8 cellular contexts compared by ENCODE assay signal in genomic region chr7:131188367-131189339, GRCh38.
A peak's percentile ranks its signal among the peaks of the same experiment; 100 is the strongest.
DNase-seq lines count a peak whose midpoint lies in the region; ATAC-seq and TF ChIP-seq lines count a peak whose summit lies in the region.

No MANE protein-coding gene starts in this region.

- peak; percentile 71 for ATAC-seq in HG02970 (IDR thresholded peaks at IDR 0.05; ENCODE audit: low FRiP score, unreplicated experiment)
- peak; percentile 91 for ATAC-seq in stimulated activated effector memory CD8-positive, alpha-beta T cell treated with anti-CD3 and anti-CD28 coated beads, Interleukin-12 subunit alpha, Interleukin-12 subunit beta, amount 100 ng/mL, for 72 hours

- no peak overlapping the region for H3K4me3 ChIP-seq in lower leg skin (ENCODE audit: low read depth, poor library complexity, severe bottlenecking)

- H3K9me3 Mint-ChIP-seq in activated naive CD4-positive, alpha-beta T cell treated with anti-CD3 and anti-CD28 coated beads for 36 hours = peaks cover 2% of the 10 kb centered on the region
- no peaks in the 10 kb centered on the region for H3K9me3 Mint-ChIP-seq in stimulated activated effector memory CD8-positive, alpha-beta T cell treated with anti-CD3 and anti-CD28 coated beads, Interleukin-12 subunit alpha, Interleukin-12 subunit beta, amount 100 ng/mL, for 72 hours

- no peaks in the 10 kb centered on the region for H3K36me3 Mint-ChIP-seq in activated naive CD4-positive, alpha-beta T cell treated with anti-CD3 and anti-CD28 coated beads for 36 hours (ENCODE audit: low read depth)
- H3K36me3 Mint-ChIP-seq in stimulated activated effector memory CD8-positive, alpha-beta T cell treated with anti-CD3 and anti-CD28 coated beads, Interleukin-12 subunit alpha, Interleukin-12 subunit beta, amount 100 ng/mL, for 72 hours = peaks cover 16% of the 10 kb centered on the region

- no peak for TF ChIP-seq POLR2A in lower leg skin (IDR thresholded peaks at IDR 0.05)

- CTCF ChIA-PET in activated naive CD4-positive, alpha-beta T cell treated with anti-CD3 and anti-CD28 coated beads for 36 hours (lab: Charles Lee) = interaction anchor here (0.9 to 1.5 kb wide), 3 partner anchors 49 to 82 kb away, joined by 3 to 4 read pairs (median 4); no protein-coding TSS in a partner anchor

- WGBS in lower leg skin, 2 donors = 42 to 50% methylated on average over 7 to 8 of the region's 8 CpGs

- peaks cover 51% of the 10 kb centered on the region for H3K4me1 Mint-ChIP-seq in activated naive CD4-positive, alpha-beta T cell treated with anti-CD3 and anti-CD28 coated beads for 36 hours (ENCODE audit: low read depth)
- peaks cover 59% of the 10 kb centered on the region for H3K4me1 Mint-ChIP-seq in stimulated activated effector memory CD8-positive, alpha-beta T cell treated with anti-CD3 and anti-CD28 coated beads, Interleukin-12 subunit alpha, Interleukin-12 subunit beta, amount 100 ng/mL, for 72 hours

- DNase-seq in NCI-H748 (lab: John Stamatoyannopoulos, UW; ENCODE audit: unreplicated experiment) = peak; percentile 42
- DNase-seq in NCI-H748 treated with DMSO at 0.1 percent for 48 hours (lab: John Stamatoyannopoulos, UW) = no peak
- peak; percentile 94 for DNase-seq in SIG-M5 treated with dmso at 0.1 percent for 504 hours (lab: John Stamatoyannopoulos, UW; ENCODE audit: unreplicated experiment)
- DNase-seq in activated naive CD4-positive, alpha-beta T cell treated with anti-CD3 and anti-CD28 coated beads for 36 hours = peak; percentile 70
- DNase-seq in lower leg skin (ENCODE audit: low spot score in 2 of 2) = peak; percentile 66 to 87
- peak; percentile 42 to 83 for DNase-seq in stimulated activated effector memory CD8-positive, alpha-beta T cell treated with anti-CD3 and anti-CD28 coated beads, Interleukin-12 subunit alpha, Interleukin-12 subunit beta, amount 100 ng/mL, for 72 hours (ENCODE audit: low spot score in 2 of 2)
- no peak for DNase-seq in amygdala (lab: John Stamatoyannopoulos, UW)

- TF ChIP-seq CTCF in lower leg skin (IDR thresholded peaks at IDR 0.05) = no peak

- intact Hi-C loops in activated naive CD4-positive, alpha-beta T cell treated with anti-CD3 and anti-CD28 coated beads for 36 hours (cut with micrococcal nuclease) = loop anchor here (1.0 to 10.0 kb wide), 12 partner anchors 43 to 313 kb away; partner anchors contain the start of gene MKLN1
- intact Hi-C loops in lower leg skin (cut with DNase I; ENCODE audit: low total_unique reads) = no loop called here

- H3K27me3 Mint-ChIP-seq in activated naive CD4-positive, alpha-beta T cell treated with anti-CD3 and anti-CD28 coated beads for 36 hours (ENCODE audit: low read depth) = no peaks in the 10 kb centered on the region

- peak overlapping the region; percentile 89 for H3K27ac Mint-ChIP-seq in activated naive CD4-positive, alpha-beta T cell treated with anti-CD3 and anti-CD28 coated beads for 36 hours
- peak overlapping the region; percentile 98 for H3K27ac Mint-ChIP-seq in stimulated activated effector memory CD8-positive, alpha-beta T cell treated with anti-CD3 and anti-CD28 coated beads, Interleukin-12 subunit alpha, Interleukin-12 subunit beta, amount 100 ng/mL, for 72 hours

- H3K4me3 Mint-ChIP-seq in activated naive CD4-positive, alpha-beta T cell treated with anti-CD3 and anti-CD28 coated beads for 36 hours = no peak overlapping the region
- peak overlapping the region; percentile 53 for H3K4me3 Mint-ChIP-seq in stimulated activated effector memory CD8-positive, alpha-beta T cell treated with anti-CD3 and anti-CD28 coated beads, Interleukin-12 subunit alpha, Interleukin-12 subunit beta, amount 100 ng/mL, for 72 hours

Comparison
In these comparisons a context has a peak if more than half of its experiments do, and no peak if none do; other contexts are left out.
1. DNase-seq: peak in NCI-H748 (single experiment), SIG-M5 treated with dmso at 0.1 percent for 504 hours (single experiment), activated naive CD4-positive, alpha-beta T cell treated with anti-CD3 and anti-CD28 coated beads for 36 hours (single experiment), lower leg skin (2 of 2) and stimulated activated effector memory CD8-positive, alpha-beta T cell treated with anti-CD3 and anti-CD28 coated beads, Interleukin-12 subunit alpha, Interleukin-12 subunit beta, amount 100 ng/mL, for 72 hours (2 of 2); none in NCI-H748 treated with DMSO at 0.1 percent for 48 hours (single experiment) and amygdala (0 of 56).